Comparison of ENCODE assay signal across 11 cellular contexts in genomic region chr2:221997100-221997499, GRCh38.
A peak's percentile ranks its signal among the peaks of the same experiment; 100 is the strongest.
DNase-seq lines count a peak whose midpoint lies in the region; ATAC-seq and TF ChIP-seq lines count a peak whose summit lies in the region.
"Had no signal": no experiment of that assay in that cellular context is flagged by ENCODE, and none has a peak within 500 bp of the region (broad histone marks: within the 10 kb centered on the region; RNA-seq: fewer than 3 reads in every experiment).

No MANE protein-coding gene starts in this region.

- ATAC-seq in GM19324 (IDR thresholded peaks at IDR 0.05; ENCODE audit: low FRiP score, unreplicated experiment) = no peak

- DNase-seq in H7 (peak; percentile 5), SJSA1 (ENCODE audit: low read depth in 1 of 2, low spot score in 2 of 2) (peak; percentile 77 to 95), fibroblast of the conjunctiva (ENCODE audit: low read depth) (peak; percentile 3), smooth muscle cell (lab: John Stamatoyannopoulos, UW; ENCODE audit: unreplicated experiment) (no peak), anterior cingulate cortex (lab: John Stamatoyannopoulos, UW) (no peak)
- DNase-seq in activated T-cell treated with anti-CD3 and anti-CD28 coated beads, Interleukin-2, amount 50 U/mL, for 48 hours = no peak
- DNase-seq: activated CD8-positive, alpha-beta memory T cell treated with anti-CD3 and anti-CD28 coated beads for 24 hours; adrenal gland; NCI-H526 treated with DMSO at 0.1 percent for 48 hours; thyroid gland had no signal

- no peaks in the 10 kb centered on the region for H3K9me3 ChIP-seq in SJSA1 (replicated peaks)
- H3K9me3 ChIP-seq in smooth muscle cell (replicated peaks; ENCODE audit: low read depth) = no peaks in the 10 kb centered on the region
- H3K9me3 ChIP-seq: adrenal gland, thyroid gland had no signal

- WGBS in smooth muscle cell (ENCODE audit: low lambda C conversion rate) = 11% methylated on average over 3 of the region's 3 CpGs

- TF ChIP-seq CTCF in smooth muscle cell (IDR thresholded peaks at IDR 0.05; ENCODE audit: borderline replicate concordance, insufficient read depth, poor library complexity, severe bottlenecking) = no peak

- H3K79me2 ChIP-seq in smooth muscle cell (ENCODE audit: low read depth) = no peaks in the 10 kb centered on the region

- no peaks in the 10 kb centered on the region for H4K20me1 ChIP-seq in smooth muscle cell (ENCODE audit: low read depth)

- H3K4me3 ChIP-seq in H7 (ENCODE audit: insufficient read depth, low read depth, low read length) (no peak overlapping the region), SJSA1 (no peak overlapping the region), smooth muscle cell (no peak overlapping the region)
- H3K4me3 ChIP-seq: adrenal gland, thyroid gland had no signal

- no peak overlapping the region for H2AFZ ChIP-seq in smooth muscle cell (ENCODE audit: low read depth)

- peaks cover 44% of the 10 kb centered on the region for H3K4me1 ChIP-seq in SJSA1 (replicated peaks)
- no peaks in the 10 kb centered on the region for H3K4me1 ChIP-seq in smooth muscle cell (ENCODE audit: low read depth)
- H3K4me1 ChIP-seq: adrenal gland, thyroid gland had no signal

- H3K4me2 ChIP-seq in smooth muscle cell = no peak overlapping the region

- H3K36me3 ChIP-seq in H7 (replicated peaks; ENCODE audit: control insufficient read depth, insufficient read depth, low read length) (no peaks in the 10 kb centered on the region), SJSA1 (no peaks in the 10 kb centered on the region), smooth muscle cell (ENCODE audit: low read depth) (no peaks in the 10 kb centered on the region)
- H3K36me3 ChIP-seq: adrenal gland, thyroid gland had no signal

- no peaks in the 10 kb centered on the region for H3F3A ChIP-seq in smooth muscle cell (ENCODE audit: low read depth)

- H3K27ac ChIP-seq in SJSA1 = peak overlapping the region; percentile 84
- H3K27ac ChIP-seq in smooth muscle cell (ENCODE audit: low read depth) = peak overlapping the region; percentile 61
- H3K27ac ChIP-seq: adrenal gland, thyroid gland had no signal

- no peaks in the 10 kb centered on the region for H3K27me3 ChIP-seq in H7 (ENCODE audit: control insufficient read depth, insufficient read depth, low read length)
- no peaks in the 10 kb centered on the region for H3K27me3 ChIP-seq in SJSA1 (replicated peaks)
- no peaks in the 10 kb centered on the region for H3K27me3 ChIP-seq in smooth muscle cell (ENCODE audit: low read depth)
- H3K27me3 ChIP-seq: adrenal gland, thyroid gland had no signal

- no peak overlapping the region for H3K9ac ChIP-seq in smooth muscle cell (ENCODE audit: low read depth)

Comparison
In these comparisons a context has a peak if more than half of its experiments do, and no peak if none do; other contexts are left out.
1. DNase-seq: peak in H7 (single experiment), SJSA1 (2 of 2) and fibroblast of the conjunctiva (single experiment); none in smooth muscle cell (single experiment), activated T-cell treated with anti-CD3 and anti-CD28 coated beads, Interleukin-2, amount 50 U/mL, for 48 hours (0 of 2) and anterior cingulate cortex (0 of 58).